Comparison of ENCODE assay signal across 1 cellular context in genomic region chrX:119573222-119573621, GRCh38.
TF ChIP-seq lines count a peak whose summit lies in the region.

No MANE protein-coding gene starts in this region.

TF ChIP-seq in K562, 482 proteins besides CTCF, POLR2A, EP300 and RAD21:
- TF ChIP-seq ID3 (CRISPR knock-in tag; IDR thresholded peaks at IDR 0.05) = no peak
- TF ChIP-seq ID3 (tag; IDR thresholded peaks at IDR 0.05) = no peak
- TF ChIP-seq HMBOX1 (IDR thresholded peaks at IDR 0.05) = no peak
- peak; percentile 43; the same call in 1 of the 2 replicates for TF ChIP-seq JUND (IDR thresholded peaks at IDR 0.05; ENCODE audit: borderline replicate concordance, low read depth, low read length)
- peak; percentile 18; the same call in 1 of the 3 replicates for TF ChIP-seq JUND (tag; IDR thresholded peaks at IDR 0.05; ENCODE audit: borderline replicate concordance, low read depth, low read length)
- no peak for TF ChIP-seq ZNF586 (CRISPR knock-in tag; conservative IDR thresholded peaks at IDR 0.05)
- 0 out of 2 replicates have a peak, but pooled peaks have one; percentile 16 for TF ChIP-seq MGA (IDR thresholded peaks at IDR 0.05)
- TF ChIP-seq ATF7 (IDR thresholded peaks at IDR 0.05) = peak; percentile 45; the same call in 1 of the 2 replicates
- TF ChIP-seq SRSF9 (IDR thresholded peaks at IDR 0.05; ENCODE audit: borderline replicate concordance, low read depth, low read length) = no peak
- no peak for TF ChIP-seq TAF9B (IDR thresholded peaks at IDR 0.05; ENCODE audit: partially characterized antibody)
